Comparison of ENCODE assay signal across 22 cellular contexts in the genomic region with DNA sequence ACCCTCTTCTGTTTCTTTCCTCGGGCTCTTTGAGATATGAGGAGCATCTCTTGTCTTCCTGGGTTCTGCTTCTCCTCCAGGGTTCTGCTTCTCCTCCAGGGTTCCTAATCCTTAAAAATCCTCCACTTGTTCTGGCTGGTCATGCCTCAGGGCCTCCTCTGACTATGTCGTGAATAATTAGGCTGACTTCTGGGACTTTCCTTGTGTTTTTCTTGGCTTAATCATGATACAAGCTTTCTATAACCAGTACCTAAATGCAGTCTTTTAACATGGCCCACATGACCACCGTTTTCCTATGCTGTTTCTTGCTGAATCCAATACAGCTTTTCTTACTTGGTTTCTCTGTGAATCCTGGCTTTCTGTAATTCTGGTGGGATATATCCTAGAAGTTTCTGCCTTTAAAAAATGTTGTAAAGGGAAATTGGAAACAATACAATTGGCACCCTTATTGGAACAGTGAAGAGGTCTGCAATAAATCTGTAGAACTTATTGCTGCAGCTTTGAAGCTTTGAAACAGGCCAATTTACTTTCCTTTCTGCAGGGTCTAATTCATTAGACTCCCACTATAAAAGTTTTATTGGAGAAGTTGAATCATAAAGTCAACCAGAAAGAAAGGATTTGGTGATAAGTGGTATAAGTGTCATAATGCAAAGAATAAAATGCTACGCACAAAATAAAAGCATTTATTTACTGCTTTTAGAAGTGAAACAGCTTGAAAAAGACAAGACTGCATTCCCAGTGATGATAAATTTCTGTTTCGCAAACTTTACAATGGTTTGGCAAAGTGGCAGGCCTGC.
A peak's percentile ranks its signal among the peaks of the same experiment; 100 is the strongest.
DNase-seq lines count a peak whose midpoint lies in the region; ATAC-seq and TF ChIP-seq lines count a peak whose summit lies in the region.
"Had no signal": no experiment of that assay in that cellular context is flagged by ENCODE, and none has a peak within 500 bp of the region (broad histone marks: within the 10 kb centered on the region; RNA-seq: fewer than 3 reads in every experiment).

No MANE protein-coding gene starts in this region.

- in situ Hi-C loops in G401 (cut with HindIII; ENCODE audit: low sequenced_read_pairs), result no loop called here

- no peak overlapping the region for H3K9ac ChIP-seq in Karpas-422 (ENCODE audit: low read length)
- H3K9ac ChIP-seq: BLaER1 treated with 17β-estradiol and CSF1 and Interleukin-3, amounts not matched to agents 10 nM and 100 nM had no signal

- no peaks in the 10 kb centered on the region for H3K4me1 Mint-ChIP-seq in MCF 10A (ENCODE audit: insufficient read depth, unreplicated experiment)
- H3K4me1 Mint-ChIP-seq: CD4-positive, alpha-beta memory T cell had no signal

- no peak overlapping the region for H3K4me3 Mint-ChIP-seq in MCF 10A (ENCODE audit: unreplicated experiment)
- H3K4me3 Mint-ChIP-seq: CD4-positive, alpha-beta memory T cell had no signal

- no peak overlapping the region for H3K4me2 ChIP-seq in Karpas-422 (ENCODE audit: low read depth, low read length, poor library complexity, severe bottlenecking)
- H3K4me2 ChIP-seq: BLaER1 treated with 17β-estradiol and CSF1 and Interleukin-3, amounts not matched to agents 10 nM and 100 nM had no signal

- no peak overlapping the region for H3K27ac ChIP-seq in breast epithelium
- H3K27ac ChIP-seq in Karpas-422 (ENCODE audit: low read length), result no peak overlapping the region
- H3K27ac ChIP-seq: 22Rv1; BLaER1 treated with 17β-estradiol and CSF1 and Interleukin-3, amounts not matched to agents 10 nM and 100 nM; Peyer's patch had no signal

- no peak overlapping the region for H3K27ac Mint-ChIP-seq in MCF 10A (ENCODE audit: low read depth, unreplicated experiment)

- peaks cover 80% of the 10 kb centered on the region for H3K27me3 Mint-ChIP-seq in MCF 10A (ENCODE audit: insufficient read depth, unreplicated experiment)

- H3K36me3 ChIP-seq in breast epithelium (no peaks in the 10 kb centered on the region), mucosa of descending colon (ENCODE audit: low read depth) (no peaks in the 10 kb centered on the region), Karpas-422 (ENCODE audit: insufficient read depth, low read length) (no peaks in the 10 kb centered on the region)
- H3K36me3 ChIP-seq: BLaER1 treated with 17β-estradiol and CSF1 and Interleukin-3, amounts not matched to agents 10 nM and 100 nM; Peyer's patch had no signal

- intact Hi-C loops in MCF 10A (cut with micrococcal nuclease) (no loop called here), breast epithelium (cut with DNase I; ENCODE audit: low total_unique reads) (no loop called here), mucosa of descending colon (cut with DNase I, micrococcal nuclease) (no loop called here)

- POLR2A ChIA-PET in MCF 10A (lab: Yijun Ruan, JAX), result no interaction called here

- H2AFZ ChIP-seq in Karpas-422 (ENCODE audit: low read length), result no peak overlapping the region

- H3K4me3 ChIP-seq in breast epithelium, result no peak overlapping the region
- H3K4me3 ChIP-seq in epithelial cell of esophagus (ENCODE audit: low read length), result no peak overlapping the region
- H3K4me3 ChIP-seq in mucosa of descending colon, result no peak overlapping the region
- H3K4me3 ChIP-seq in Karpas-422 (ENCODE audit: low read length), result no peak overlapping the region
- H3K4me3 ChIP-seq: BLaER1 treated with 17β-estradiol and CSF1 and Interleukin-3, amounts not matched to agents 10 nM and 100 nM; Peyer's patch had no signal

- H3K4me1 ChIP-seq in breast epithelium (no peaks in the 10 kb centered on the region), mucosa of descending colon (ENCODE audit: low read depth) (no peaks in the 10 kb centered on the region), Karpas-422 (ENCODE audit: low read length) (no peaks in the 10 kb centered on the region)
- H3K4me1 ChIP-seq: BLaER1 treated with 17β-estradiol and CSF1 and Interleukin-3, amounts not matched to agents 10 nM and 100 nM; Peyer's patch had no signal

- H3K79me2 ChIP-seq in Karpas-422 (ENCODE audit: low read length), result no peaks in the 10 kb centered on the region

- H3K9me3 Mint-ChIP-seq in MCF 10A (ENCODE audit: unreplicated experiment), result no peaks in the 10 kb centered on the region

- no peaks in the 10 kb centered on the region for H3K9me2 ChIP-seq in Karpas-422 (replicated peaks; ENCODE audit: insufficient read depth, low read length)

- H3K9me3 ChIP-seq in breast epithelium, result no peaks in the 10 kb centered on the region
- no peaks in the 10 kb centered on the region for H3K9me3 ChIP-seq in mucosa of descending colon
- no peaks in the 10 kb centered on the region for H3K9me3 ChIP-seq in Karpas-422 (ENCODE audit: low read length)
- H3K9me3 ChIP-seq: BLaER1 treated with 17β-estradiol and CSF1 and Interleukin-3, amounts not matched to agents 10 nM and 100 nM; Peyer's patch had no signal

- no peaks in the 10 kb centered on the region for H3K36me3 Mint-ChIP-seq in MCF 10A (ENCODE audit: insufficient read depth, unreplicated experiment)
- H3K36me3 Mint-ChIP-seq: CD4-positive, alpha-beta memory T cell had no signal

- peak; percentile 17 for DNase-seq in MCF 10A (ENCODE audit: unreplicated experiment)
- DNase-seq in breast epithelium (ENCODE audit: low spot score in 2 of 2), result no peak
- DNase-seq in epithelial cell of esophagus (ENCODE audit: low read depth), result peak; percentile 44
- DNase-seq in mucosa of descending colon, result no peak
- DNase-seq in G401 (ENCODE audit: low spot score), result no peak
- DNase-seq in Karpas-422, result no peak
- DNase-seq: CD4-positive, alpha-beta memory T cell; DND-41; Kasumi-1; MM.1S; NCI-H1092; NCI-H1436 treated with DMSO at 0.1 percent for 48 hours; NCI-H1930; NCI-H2227 treated with DMSO at 0.1 percent for 48 hours; NCI-H510A; NK-92 treated with Interleukin-12 subunit alpha and Interleukin-12 subunit beta, amount 100 ng/mL, for 24 hours; Peyer's patch had no signal

- peak; percentile 32 for ATAC-seq in mucosa of descending colon
- no peak for ATAC-seq in GM19035 (IDR thresholded peaks at IDR 0.05; ENCODE audit: unreplicated experiment)
- ATAC-seq in HG03354 (IDR thresholded peaks at IDR 0.05; ENCODE audit: poor library complexity, severe bottlenecking, unreplicated experiment), result no peak
- ATAC-seq: HCT116 had no signal

- TF ChIP-seq CTCF in MCF 10A (IDR thresholded peaks at IDR 0.05; ENCODE audit: unreplicated experiment) (no peak), breast epithelium (IDR thresholded peaks at IDR 0.05) (no peak), epithelial cell of esophagus (IDR thresholded peaks at IDR 0.05; ENCODE audit: insufficient read depth, low read depth, low read length, missing control alignments) (no peak), mucosa of descending colon (IDR thresholded peaks at IDR 0.05) (no peak)

- CTCF ChIA-PET in MCF 10A (lab: Yijun Ruan, JAX), result no interaction called here

- no TSS peak for BruUV-seq in MCF 10A (replicated peaks; lab: Mats Ljungman, UMichigan)

- no peaks in the 10 kb centered on the region for H4K20me1 ChIP-seq in Karpas-422 (ENCODE audit: insufficient read depth, low read depth, low read length)
- H4K20me1 ChIP-seq: BLaER1 treated with 17β-estradiol and CSF1 and Interleukin-3, amounts not matched to agents 10 nM and 100 nM had no signal

- H3K27me3 ChIP-seq in breast epithelium, result no peaks in the 10 kb centered on the region
- no peaks in the 10 kb centered on the region for H3K27me3 ChIP-seq in Karpas-422 (ENCODE audit: low read length)
- H3K27me3 ChIP-seq: BLaER1 treated with 17β-estradiol and CSF1 and Interleukin-3, amounts not matched to agents 10 nM and 100 nM; Peyer's patch had no signal

- no peak for TF ChIP-seq POLR2A in breast epithelium (IDR thresholded peaks at IDR 0.05)

Comparison
In these comparisons a context has a peak if more than half of its experiments do, and no peak if none do; other contexts are left out.
1. DNase-seq: peak in MCF 10A (single experiment) and epithelial cell of esophagus (single experiment); none in breast epithelium (0 of 2), mucosa of descending colon (0 of 3), G401 (single experiment) and Karpas-422 (single experiment).